In genomic region chr7:142018154-142018553, GRCh38 we compare ENCODE assay signal across 21 cellular contexts. TPM values are rescaled to one million over a fixed set of nuclear protein-coding genes. Genes with fewer than 3 reads are reported as not detected.
DNase-seq lines count a peak whose midpoint lies in the region; ATAC-seq and TF ChIP-seq lines count a peak whose summit lies in the region.
"Had no signal": no experiment of that assay in that cellular context is flagged by ENCODE, and none has a peak within 500 bp of the region (broad histone marks: within the 10 kb centered on the region; RNA-seq: fewer than 3 reads in every experiment).

No MANE protein-coding gene starts in this region.

- no peaks in the 10 kb centered on the region for H4K20me1 ChIP-seq in H9 (ENCODE audit: control insufficient read depth, insufficient read depth, insufficient read length)

- no peaks in the 10 kb centered on the region for H3K27me3 ChIP-seq in H9 (ENCODE audit: insufficient read depth, low read length)
- no peaks in the 10 kb centered on the region for H3K27me3 ChIP-seq in endodermal cell (ENCODE audit: control insufficient read depth, insufficient read depth, low read length, poor library complexity, severe bottlenecking)
- no peaks in the 10 kb centered on the region for H3K27me3 ChIP-seq in neutrophil

- no peak overlapping the region for H3K9ac ChIP-seq in H9 (ENCODE audit: extremely low read depth, insufficient read length, low read length)
- no peak overlapping the region for H3K9ac ChIP-seq in endodermal cell (ENCODE audit: extremely low read depth, low read length, poor library complexity, severe bottlenecking)
- H3K9ac ChIP-seq: GM23248 had no signal

- no peaks in the 10 kb centered on the region for H3K9me3 Mint-ChIP-seq in H9
- no peaks in the 10 kb centered on the region for H3K9me3 Mint-ChIP-seq in endodermal cell
- H3K9me3 Mint-ChIP-seq in natural killer cell: no peaks in the 10 kb centered on the region
- H3K9me3 Mint-ChIP-seq: CD4-positive, alpha-beta memory T cell had no signal

- no peak overlapping the region for H4K8ac ChIP-seq in H9 (replicated peaks; ENCODE audit: insufficient read length, low read depth, low read length)

- no peak overlapping the region for H3K18ac ChIP-seq in H9 (ENCODE audit: insufficient read length, low read depth, low read length)

- H3K4me3 Mint-ChIP-seq in H9: no peak overlapping the region
- no peak overlapping the region for H3K4me3 Mint-ChIP-seq in endodermal cell
- H3K4me3 Mint-ChIP-seq in natural killer cell: peak overlapping the region; percentile 83
- H3K4me3 Mint-ChIP-seq: CD4-positive, alpha-beta memory T cell had no signal

- H3K4me2 ChIP-seq in H9 (ENCODE audit: insufficient read depth, insufficient read length, low read length): no peak overlapping the region

- H4K5ac ChIP-seq in H9 (ENCODE audit: insufficient read length, low read depth, low read length): no peak overlapping the region

- H3K4me3 ChIP-seq in endodermal cell (ENCODE audit: low read length) (no peak overlapping the region), neutrophil (ENCODE audit: low read depth in 1 of 2, low read length in 1 of 2) (no peak overlapping the region)
- H3K4me3 ChIP-seq: GM23248 had no signal

- no peak overlapping the region for H4K91ac ChIP-seq in H9 (ENCODE audit: insufficient read length, low read depth, low read length)

- H3K27ac Mint-ChIP-seq in H9 (peak overlapping the region in 2 of 3 experiments; percentile 10 to 45; a peak in 2 of 7 replicates), endodermal cell (peak overlapping the region; percentile 67), natural killer cell (peak overlapping the region; percentile 86 to 94)
- H3K27ac Mint-ChIP-seq: CD4-positive, alpha-beta memory T cell had no signal

- no peaks in the 10 kb centered on the region for H3K79me2 ChIP-seq in H9 (ENCODE audit: insufficient read depth, low read length)

- no peaks in the 10 kb centered on the region for H3K23me2 ChIP-seq in H9 (ENCODE audit: insufficient read length, low read depth, low read length, poor library complexity, severe bottlenecking)

- H3K36me3 Mint-ChIP-seq in H9 (ENCODE audit: insufficient read depth in 1 of 3, low read depth in 3 of 3) (no peaks in the 10 kb centered on the region), endodermal cell (ENCODE audit: low read depth) (no peaks in the 10 kb centered on the region), natural killer cell (peaks cover 8% of the 10 kb centered on the region)
- H3K36me3 Mint-ChIP-seq: CD4-positive, alpha-beta memory T cell had no signal

- H2AFZ ChIP-seq in H9 (ENCODE audit: low read length): no peak overlapping the region
- H2AFZ ChIP-seq: GM23248 had no signal

- no peaks in the 10 kb centered on the region for H3K27me3 Mint-ChIP-seq in H9 (ENCODE audit: low read depth)
- H3K27me3 Mint-ChIP-seq in endodermal cell (ENCODE audit: insufficient read depth): peaks cover 4% of the 10 kb centered on the region
- no peaks in the 10 kb centered on the region for H3K27me3 Mint-ChIP-seq in natural killer cell (ENCODE audit: low read depth in 2 of 2)

- peak overlapping the region; percentile 88 for H3K23ac ChIP-seq in H9 (ENCODE audit: insufficient read length, low read depth, low read length)

- H2BK5ac ChIP-seq in H9 (ENCODE audit: insufficient read length, low read length): no peak overlapping the region

- H2BK15ac ChIP-seq in H9 (ENCODE audit: low read depth, low read length): no peak overlapping the region

- no peak overlapping the region for H2AK5ac ChIP-seq in H9 (ENCODE audit: insufficient read length, low read length)

- ATAC-seq in natural killer cell: no peak
- no peak for ATAC-seq in HG03354 (IDR thresholded peaks at IDR 0.05; ENCODE audit: poor library complexity, severe bottlenecking, unreplicated experiment)
- ATAC-seq in GM19324 (IDR thresholded peaks at IDR 0.05; ENCODE audit: low FRiP score, unreplicated experiment): no peak

- no peak overlapping the region; the same call in 1 of the 2 replicates for H3K14ac ChIP-seq in H9 (ENCODE audit: insufficient read depth, low read length)

- H3K4ac ChIP-seq in H9 (ENCODE audit: low read depth, low read length): no peak overlapping the region

- no peaks in the 10 kb centered on the region for H3K79me1 ChIP-seq in H9 (ENCODE audit: insufficient read depth, low read depth, low read length, poor library complexity, severe bottlenecking)

- TF ChIP-seq CTCF in H9 (conservative IDR thresholded peaks at IDR 0.05) (no peak), endodermal cell (conservative IDR thresholded peaks at IDR 0.05) (no peak), natural killer cell (IDR thresholded peaks at IDR 0.05) (no peak), neutrophil (IDR thresholded peaks at IDR 0.05) (no peak)

- no peak overlapping the region for H2BK20ac ChIP-seq in H9 (ENCODE audit: low read depth, low read length, poor library complexity, severe bottlenecking)

- no peak overlapping the region for H3K56ac ChIP-seq in H9 (ENCODE audit: insufficient read length, low read depth, low read length)

- no peak overlapping the region for H2BK120ac ChIP-seq in H9 (ENCODE audit: low read depth, low read length, poor library complexity, severe bottlenecking)

- H3K36me3 ChIP-seq in endodermal cell (ENCODE audit: control insufficient read depth, insufficient read depth, low read length) (no peaks in the 10 kb centered on the region), neutrophil (peaks cover 70% of the 10 kb centered on the region)

- WGBS in H9 (ENCODE audit: extremely low coverage, insufficient read length, low lambda C conversion rate): no CpG with 5 or more reads among the region's 2 CpGs
- WGBS in endodermal cell (ENCODE audit: insufficient coverage in 1 of 2, insufficient read length in 1 of 2), 2 experiments: 56 to 100% methylated on average over 1 to 2 of the region's 2 CpGs

- H3K4me1 ChIP-seq in H9 (ENCODE audit: insufficient read depth, low read length) (no peaks in the 10 kb centered on the region; the same call in 1 of the 2 replicates), endodermal cell (ENCODE audit: control insufficient read depth, insufficient read depth, low read length) (no peaks in the 10 kb centered on the region), neutrophil (ENCODE audit: control insufficient read depth in 1 of 2, insufficient read depth in 1 of 2, low read depth in 1 of 2, low read length in 1 of 2) (peaks cover 8% of the 10 kb centered on the region in 2 experiments)

- H3T11ph ChIP-seq in H9 (ENCODE audit: low read length): no peak overlapping the region

- H3K4me1 Mint-ChIP-seq in H9 (peaks cover 11 to 12% of the 10 kb centered on the region in 2 experiments), endodermal cell (peaks cover 18% of the 10 kb centered on the region), natural killer cell (peaks cover 32 to 48% of the 10 kb centered on the region in 2 donors)
- H3K4me1 Mint-ChIP-seq: CD4-positive, alpha-beta memory T cell had no signal

- no peak overlapping the region for H2BK12ac ChIP-seq in H9 (ENCODE audit: insufficient read length, low read depth, low read length)

- H3K27ac ChIP-seq in H9 (ENCODE audit: insufficient read length, low read depth, low read length) (no peak overlapping the region), endodermal cell (ENCODE audit: low read depth, low read length) (no peak overlapping the region), neutrophil (peak overlapping the region; percentile 13)
- H3K27ac ChIP-seq: GM23248 had no signal

- H3K9me3 ChIP-seq in H9 (ENCODE audit: control insufficient read depth, low read depth, low read length) (no peaks in the 10 kb centered on the region), endodermal cell (ENCODE audit: control insufficient read depth, low read length) (no peaks in the 10 kb centered on the region), neutrophil (no peaks in the 10 kb centered on the region)

- DNase-seq in H9 (no peak), endodermal cell (peak; percentile 57), natural killer cell (no peak)
- DNase-seq in stimulated activated CD8-positive, alpha-beta memory T cell treated with anti-CD3 and anti-CD28 coated beads, Interleukin-4, amount 100 ng/mL, for 48 hours: no peak
- DNase-seq: C1 segment of cervical spinal cord; Calu3; CD4-positive, alpha-beta memory T cell; COR-L47; DMS53; DMS79 treated with DMSO at 0.1 percent for 48 hours; GF-D8; GM23248; HCEC 1CT had no signal

- intact Hi-C loops in natural killer cell (cut with micrococcal nuclease): no loop called here

RNA-seq across cellular contexts. Expression of gene MGAM, which starts 22.5 kb away (rescaled TPM):
- total RNA-seq in H9 (2021): 0.02 TPM in 1 of 2 replicates, not detected in the other
- under 1 TPM; 0.33 to 0.37 TPM for total RNA-seq in endodermal cell
- polyA plus RNA-seq in endodermal cell (2013, experiment 1 of 2): 1.2 TPM
- polyA plus RNA-seq in endodermal cell (2013, experiment 2 of 2): 0.33 TPM
- 10 to 100 TPM; 17.3 to 72.5 (median 31.9) TPM for total RNA-seq in natural killer cell
- total RNA-seq: A172, A673, G401 had no signal
- polyA plus RNA-seq: CD4-positive, alpha-beta memory T cell had no signal

RNA-seq across cellular contexts. Expression of gene TAS2R38, which starts 44.6 kb away (rescaled TPM):
- total RNA-seq in H9 (2021): not detected in 2 replicates
- not detected for total RNA-seq in endodermal cell
- polyA plus RNA-seq in endodermal cell (2013, experiment 1 of 2): not detected
- polyA plus RNA-seq in endodermal cell (2013, experiment 2 of 2): not detected
- total RNA-seq in natural killer cell: not detected
- total RNA-seq: A172; A673; Calu3; CD4-positive, alpha-beta memory T cell; Daoy; G401; GM23248 had no signal
- polyA plus RNA-seq: BJ; CD4-positive, alpha-beta memory T cell; GM23248 had no signal

Comparison
In these comparisons a context has a peak if more than half of its experiments do, and no peak if none do; other contexts are left out.
1. H3K27ac Mint-ChIP-seq: peak in every context shown above with its lines; median percentile 90 in natural killer cell; 67 in endodermal cell; 28 in H9.
2. RNA of gene MGAM, which starts 22.5 kb away (total RNA-seq): 17.3 to 72.5 TPM in natural killer cell; 0.33 to 0.37 TPM in endodermal cell and 0.02 TPM in H9; every median in the first group is over 10 times any median in the second.